In genomic region chr13:60655268-60655667, GRCh38 we compare ENCODE assay signal across 25 cellular contexts.
"Had no signal": no experiment of that assay in that cellular context is flagged by ENCODE, and none has a peak within 500 bp of the region (broad histone marks: within the 10 kb centered on the region; RNA-seq: fewer than 3 reads in every experiment).

No MANE protein-coding gene starts in this region.

- H3K4me3 Mint-ChIP-seq: activated CD4-positive, alpha-beta memory T cell treated with anti-CD3 and anti-CD28 coated beads, Interleukin-2, amount 10 ng/mL, durations not matched to agents 7 days and 5 days; activated naive CD4-positive, alpha-beta T cell treated with anti-CD3 and anti-CD28 coated beads for 36 hours; activated naive CD8-positive, alpha-beta T cell treated with anti-CD3 and anti-CD28 coated beads, Interleukin-2, amount 10 ng/mL, durations not matched to agents 7 days and 5 days; activated T-cell treated with anti-CD3 and anti-CD28 coated beads, Interleukin-2, amount 50 U/mL, for 72 hours; endodermal cell; memory B cell; stimulated activated effector memory CD8-positive, alpha-beta T cell treated with anti-CD3 and anti-CD28 coated beads, Interleukin-12 subunit alpha, Interleukin-12 subunit beta, amount 100 ng/mL, for 72 hours had no signal

- DNase-seq: activated CD4-positive, alpha-beta memory T cell treated with anti-CD3 and anti-CD28 coated beads, Interleukin-2, amount 10 ng/mL, durations not matched to agents 7 days and 5 days; activated CD4-positive, alpha-beta T cell treated with anti-CD3 and anti-CD28 coated beads for 4 hours; activated CD4-positive, CD25-positive, alpha-beta regulatory T cell; activated effector memory CD4-positive, alpha-beta T cell treated with Interleukin-2 at 50 U/mL for 16 hours; activated naive CD4-positive, alpha-beta T cell treated with anti-CD3 and anti-CD28 coated beads for 36 hours; activated naive CD8-positive, alpha-beta T cell treated with anti-CD3 and anti-CD28 coated beads, Interleukin-2, amount 10 ng/mL, durations not matched to agents 7 days and 5 days; activated T-cell treated with anti-CD3 and anti-CD28 coated beads, Interleukin-2, amount 50 U/mL, for 72 hours; cerebellar nuclear complex; endodermal cell; heart left ventricle; islet precursor cell; left cardiac atrium; mucosa of descending colon; occipital lobe; posterior cingulate gyrus; small intestine; stimulated activated CD4-positive, alpha-beta T cell treated with anti-CD3 and anti-CD28 coated beads, Interleukin-2, amount 100 ng/mL, for 24 hours; stomach had no signal

- H3K4me3 ChIP-seq: coronary artery, heart left ventricle, mucosa of descending colon, stomach, suprapubic skin, tibial nerve had no signal

- H3K9me3 Mint-ChIP-seq: activated CD4-positive, alpha-beta memory T cell treated with anti-CD3 and anti-CD28 coated beads, Interleukin-2, amount 10 ng/mL, durations not matched to agents 7 days and 5 days; activated naive CD4-positive, alpha-beta T cell treated with anti-CD3 and anti-CD28 coated beads for 36 hours had no signal

- H3K27me3 Mint-ChIP-seq: activated CD4-positive, alpha-beta memory T cell treated with anti-CD3 and anti-CD28 coated beads, Interleukin-2, amount 10 ng/mL, durations not matched to agents 7 days and 5 days; memory B cell had no signal

- H3K4me1 Mint-ChIP-seq: activated CD4-positive, alpha-beta memory T cell treated with anti-CD3 and anti-CD28 coated beads, Interleukin-2, amount 10 ng/mL, durations not matched to agents 7 days and 5 days; activated naive CD8-positive, alpha-beta T cell treated with anti-CD3 and anti-CD28 coated beads, Interleukin-2, amount 10 ng/mL, durations not matched to agents 7 days and 5 days; memory B cell; stimulated activated effector memory CD8-positive, alpha-beta T cell treated with anti-CD3 and anti-CD28 coated beads, Interleukin-12 subunit alpha, Interleukin-12 subunit beta, amount 100 ng/mL, for 72 hours had no signal

- H3K36me3 Mint-ChIP-seq: activated naive CD8-positive, alpha-beta T cell treated with anti-CD3 and anti-CD28 coated beads, Interleukin-2, amount 10 ng/mL, durations not matched to agents 7 days and 5 days; memory B cell; stimulated activated effector memory CD8-positive, alpha-beta T cell treated with anti-CD3 and anti-CD28 coated beads, Interleukin-12 subunit alpha, Interleukin-12 subunit beta, amount 100 ng/mL, for 72 hours had no signal

- H3K27ac Mint-ChIP-seq: activated CD4-positive, alpha-beta memory T cell treated with anti-CD3 and anti-CD28 coated beads, Interleukin-2, amount 10 ng/mL, durations not matched to agents 7 days and 5 days; activated naive CD4-positive, alpha-beta T cell treated with anti-CD3 and anti-CD28 coated beads for 36 hours; activated naive CD8-positive, alpha-beta T cell treated with anti-CD3 and anti-CD28 coated beads, Interleukin-2, amount 10 ng/mL, durations not matched to agents 7 days and 5 days; activated T-cell treated with anti-CD3 and anti-CD28 coated beads, Interleukin-2, amount 50 U/mL, for 72 hours; endodermal cell; memory B cell; stimulated activated effector memory CD8-positive, alpha-beta T cell treated with anti-CD3 and anti-CD28 coated beads, Interleukin-12 subunit alpha, Interleukin-12 subunit beta, amount 100 ng/mL, for 72 hours had no signal

- H3K9me3 ChIP-seq: heart left ventricle, mucosa of descending colon, stomach, suprapubic skin, tibial nerve had no signal

- H3K27me3 ChIP-seq: heart left ventricle, stomach, suprapubic skin, tibial nerve had no signal

- ATAC-seq: activated T-cell treated with anti-CD3 and anti-CD28 coated beads, Interleukin-2, amount 50 U/mL, for 72 hours; heart left ventricle; mucosa of descending colon; sciatic nerve; stimulated activated effector memory CD8-positive, alpha-beta T cell treated with anti-CD3 and anti-CD28 coated beads, Interleukin-12 subunit alpha, Interleukin-12 subunit beta, amount 100 ng/mL, for 72 hours had no signal

- H3K36me3 ChIP-seq: heart left ventricle, stomach, suprapubic skin, tibial nerve had no signal

- H3K4me1 ChIP-seq: heart left ventricle, stomach, suprapubic skin, tibial nerve had no signal

- H3K27ac ChIP-seq: coronary artery, epithelial cell of prostate, heart left ventricle, stomach, suprapubic skin, tibial nerve had no signal
